In the genomic region with DNA sequence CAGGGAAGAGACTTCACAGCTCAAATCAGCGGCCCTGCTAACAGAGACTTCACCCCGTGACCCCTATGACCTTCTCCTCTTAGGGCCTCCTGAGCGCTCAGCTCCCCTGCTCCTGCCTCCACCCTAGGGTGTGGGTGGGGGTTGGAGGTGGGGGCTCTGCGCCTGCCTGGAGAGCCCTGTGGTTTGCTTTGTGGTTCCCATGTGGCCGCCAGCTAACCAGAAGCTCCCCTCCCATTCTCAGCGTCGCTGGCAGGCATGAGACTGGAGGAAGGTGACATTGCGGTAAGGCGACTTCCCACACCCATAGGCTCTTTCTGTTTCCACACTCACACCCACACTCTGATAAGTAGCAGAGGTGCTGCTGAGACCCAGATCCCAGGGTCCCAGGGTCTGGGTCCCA, we compare ENCODE assay signal across 14 cellular contexts. TPM values are rescaled to one million over a fixed set of nuclear protein-coding genes. Genes with fewer than 3 reads are reported as not detected.
A peak's percentile ranks its signal among the peaks of the same experiment; 100 is the strongest.
DNase-seq lines count a peak whose midpoint lies in the region; ATAC-seq lines count a peak whose summit lies in the region.
"Had no signal": no experiment of that assay in that cellular context is flagged by ENCODE, and none has a peak within 500 bp of the region (broad histone marks: within the 10 kb centered on the region; RNA-seq: fewer than 3 reads in every experiment).

No MANE protein-coding gene starts in this region.

- no peak for ATAC-seq in left lobe of liver
- peak; percentile 65 for ATAC-seq in stimulated activated naive CD8-positive, alpha-beta T cell treated with anti-CD3 and anti-CD28 coated beads, Interleukin-15, Interleukin-2, amounts not matched to agents 100 U/mL and 50 U/mL, for 24 hours
- no peak for ATAC-seq in HG02870 (IDR thresholded peaks at IDR 0.05; ENCODE audit: unreplicated experiment)
- ATAC-seq in Right ventricle myocardium superior (ENCODE audit: poor library complexity) = no peak
- ATAC-seq: foreskin keratinocyte had no signal

- intact Hi-C loops in Right ventricle myocardium superior (cut with DNase I) = no loop called here

- peak; percentile 67 for DNase-seq in activated CD8-positive, alpha-beta memory T cell treated with anti-CD3 and anti-CD28 coated beads for 24 hours
- no peak for DNase-seq in activated CD8-positive, alpha-beta memory T cell treated with anti-CD3 and anti-CD28 coated beads, Interleukin-2, amount 50 U/mL, for 4 hours
- DNase-seq in activated T-cell treated with anti-CD3 and anti-CD28 coated beads for 48 hours (ENCODE audit: low read depth) (peak; percentile 20), left lobe of liver (ENCODE audit: low spot score) (peak; percentile 29), NCI-H146 treated with DMSO at 0.1 percent for 48 hours (lab: John Stamatoyannopoulos, UW; ENCODE audit: unreplicated experiment) (no peak), Right ventricle myocardium superior (no peak)
- DNase-seq in stimulated activated naive CD8-positive, alpha-beta T cell treated with anti-CD3 and anti-CD28 coated beads, Interleukin-15, Interleukin-2, amounts not matched to agents 100 U/mL and 50 U/mL, for 24 hours = peak; percentile 51
- DNase-seq: DMS53, dorsolateral prefrontal cortex, foreskin keratinocyte, GM23248, NCI-H1417, NCI-H510A had no signal

RNA-seq across cellular contexts. Expression of a gene that starts 27.6 kb away (rescaled TPM):
- total RNA-seq in left lobe of liver (45.8 TPM), Right ventricle myocardium superior (1.5 TPM)

Comparison
In these comparisons a context has a peak if more than half of its experiments do, and no peak if none do; other contexts are left out.
1. DNase-seq: peak in activated CD8-positive, alpha-beta memory T cell treated with anti-CD3 and anti-CD28 coated beads for 24 hours (single experiment), activated T-cell treated with anti-CD3 and anti-CD28 coated beads for 48 hours (single experiment), left lobe of liver (single experiment) and stimulated activated naive CD8-positive, alpha-beta T cell treated with anti-CD3 and anti-CD28 coated beads, Interleukin-15, Interleukin-2, amounts not matched to agents 100 U/mL and 50 U/mL, for 24 hours (single experiment); none in activated CD8-positive, alpha-beta memory T cell treated with anti-CD3 and anti-CD28 coated beads, Interleukin-2, amount 50 U/mL, for 4 hours (single experiment), NCI-H146 treated with DMSO at 0.1 percent for 48 hours (single experiment) and Right ventricle myocardium superior (single experiment).
2. RNA of a gene that starts 27.6 kb away (total RNA-seq): 45.8 TPM in left lobe of liver (single experiment); 1.5 TPM in Right ventricle myocardium superior (single experiment); every median in the first group is over 10 times any median in the second.